In genomic region chr10:30647089-30647488, GRCh38 we compare ENCODE assay signal across 21 cellular contexts. TPM values are rescaled to one million over a fixed set of nuclear protein-coding genes. Genes with fewer than 3 reads are reported as not detected.
"Had no signal": no experiment of that assay in that cellular context is flagged by ENCODE, and none has a peak within 500 bp of the region (broad histone marks: within the 10 kb centered on the region; RNA-seq: fewer than 3 reads in every experiment).

No MANE protein-coding gene starts in this region.

- H3K36me3 Mint-ChIP-seq: activated naive CD4-positive, alpha-beta T cell treated with anti-CD3 and anti-CD28 coated beads, Interleukin-2, amount 10 ng/mL, durations not matched to agents 7 days and 5 days; brain; naive thymus-derived CD8-positive, alpha-beta T cell; T-cell; type B pancreatic cell had no signal

- H3K9me3 Mint-ChIP-seq: activated naive CD4-positive, alpha-beta T cell treated with anti-CD3 and anti-CD28 coated beads, Interleukin-2, amount 10 ng/mL, durations not matched to agents 7 days and 5 days; central memory CD8-positive, alpha-beta T cell; naive thymus-derived CD8-positive, alpha-beta T cell; T-cell; type B pancreatic cell had no signal

- H3K4me1 Mint-ChIP-seq: activated naive CD4-positive, alpha-beta T cell treated with anti-CD3 and anti-CD28 coated beads, Interleukin-2, amount 10 ng/mL, durations not matched to agents 7 days and 5 days; central memory CD8-positive, alpha-beta T cell had no signal

- H3K36me3 ChIP-seq: esophagus muscularis mucosa, pancreas had no signal

- DNase-seq: activated naive CD4-positive, alpha-beta T cell treated with anti-CD3 and anti-CD28 coated beads, Interleukin-2, amount 10 ng/mL, durations not matched to agents 7 days and 5 days; hippocampal formation; kidney; left ventricle myocardium superior; mesenchymal stem cell; naive thymus-derived CD8-positive, alpha-beta T cell; pancreas; stimulated activated CD4-positive, alpha-beta T cell treated with anti-CD3 and anti-CD28 coated beads, Interleukin-2, amount 100 ng/mL, for 48 hours; stimulated activated naive CD4-positive, alpha-beta T cell treated with Interleukin-2 at 50 U/mL for 16 hours; T-cell; T1000 had no signal

- H3K4me1 ChIP-seq: pancreas had no signal

- H3K4me3 ChIP-seq: coronary artery, esophagus muscularis mucosa, pancreas, SK-N-MC had no signal

- H3K27ac Mint-ChIP-seq: activated naive CD4-positive, alpha-beta T cell treated with anti-CD3 and anti-CD28 coated beads, Interleukin-2, amount 10 ng/mL, durations not matched to agents 7 days and 5 days; T-cell; type B pancreatic cell had no signal

- H3K27me3 ChIP-seq: pancreas had no signal

- H3K9me3 ChIP-seq: esophagus muscularis mucosa, pancreas had no signal

- H3K4me3 Mint-ChIP-seq: activated naive CD4-positive, alpha-beta T cell treated with anti-CD3 and anti-CD28 coated beads, Interleukin-2, amount 10 ng/mL, durations not matched to agents 7 days and 5 days; central memory CD8-positive, alpha-beta T cell; naive thymus-derived CD8-positive, alpha-beta T cell; T-cell; type B pancreatic cell had no signal

- H3K27ac ChIP-seq: coronary artery, esophagus muscularis mucosa, pancreas, SK-N-MC had no signal

- ATAC-seq: left ventricle myocardium superior; naive thymus-derived CD8-positive, alpha-beta T cell; pancreas; Right ventricle myocardium inferior; T-cell had no signal

RNA-seq across cellular contexts. Expression of gene LYZL2, which starts 17.5 kb away (rescaled TPM):
- total RNA-seq: esophagus muscularis mucosa; glomerular endothelial cell; kidney; left ventricle myocardium superior; mucosa of gallbladder; naive thymus-derived CD8-positive, alpha-beta T cell; pancreas; Right ventricle myocardium inferior; T-cell; temporal lobe had no signal
